ENCODE assay signal across 1 cellular context in genomic region chr19:47509170-47509847, GRCh38.
TF ChIP-seq lines count a peak whose summit lies in the region.

No MANE protein-coding gene starts in this region.

TF ChIP-seq in endothelial cell of umbilical vein, 7 proteins besides CTCF, POLR2A, EP300 and RAD21 (continued from another document):
- TF ChIP-seq EZH2 (IDR thresholded peaks at IDR 0.05; ENCODE audit: borderline replicate concordance, low read depth, low read length, severe bottlenecking) = no peak
